Comparison of ENCODE assay signal across 8 cellular contexts in genomic region chr14:70642313-70643235, GRCh38. TPM values are rescaled to one million over a fixed set of nuclear protein-coding genes. Genes with fewer than 3 reads are reported as not detected.
DNase-seq lines count a peak whose midpoint lies in the region; ATAC-seq and TF ChIP-seq lines count a peak whose summit lies in the region.

No MANE protein-coding gene starts in this region.

- H3K27ac Mint-ChIP-seq in T-helper 2 cell treated with Interferon-gamma antibody and Interleukin-4, amounts not matched to agents 5 μg/mL and 100 μg/mL, for 36 hours: peak overlapping the region; percentile 83
- H3K27ac Mint-ChIP-seq in type B pancreatic cell: peak overlapping the region; percentile 88

- 1% methylated on average over 31 to 35 of the region's 50 CpGs for whole genome bisulfite sequencing in mesodermal cell (ENCODE audit: insufficient coverage in 2 of 2), 2 experiments

- no peak for TF ChIP-seq CTCF in type B pancreatic cell (conservative IDR thresholded peaks at IDR 0.05)

- DNase-seq in NCI-H187 (lab: John Stamatoyannopoulos, UW) (peak; percentile 50 to 54), NCI-H187 treated with DMSO at 0.1 percent for 48 hours (lab: John Stamatoyannopoulos, UW) (no peak), type B pancreatic cell (ENCODE audit: extremely low spot score, unreplicated experiment) (no peak), epidermal melanocyte (ENCODE audit: insufficient read length, low spot score) (no peak)
- DNase-seq in T-helper 2 cell treated with Interferon-gamma antibody and Interleukin-4, amounts not matched to agents 5 μg/mL and 100 μg/mL, for 36 hours (ENCODE audit: low spot score): peak; percentile 29

- H3K9me3 Mint-ChIP-seq in T-helper 2 cell treated with Interferon-gamma antibody and Interleukin-4, amounts not matched to agents 5 μg/mL and 100 μg/mL, for 36 hours: no peaks in the 10 kb centered on the region
- H3K9me3 Mint-ChIP-seq in type B pancreatic cell: no peaks in the 10 kb centered on the region

- peaks cover 59% of the 10 kb centered on the region for H3K4me1 Mint-ChIP-seq in T-helper 2 cell treated with Interferon-gamma antibody and Interleukin-4, amounts not matched to agents 5 μg/mL and 100 μg/mL, for 36 hours (ENCODE audit: low read depth)
- H3K4me1 Mint-ChIP-seq in type B pancreatic cell (ENCODE audit: unreplicated experiment): peaks cover 22% of the 10 kb centered on the region

- H3K27me3 Mint-ChIP-seq in T-helper 2 cell treated with Interferon-gamma antibody and Interleukin-4, amounts not matched to agents 5 μg/mL and 100 μg/mL, for 36 hours (ENCODE audit: low read depth): no peaks in the 10 kb centered on the region
- H3K27me3 Mint-ChIP-seq in type B pancreatic cell: peaks cover 42% of the 10 kb centered on the region

- H3K27ac ChIP-seq in duodenal mucosa (ENCODE audit: low read depth, low read length) (no peak overlapping the region), mesodermal cell (ENCODE audit: low read depth, low read length, severe bottlenecking) (no peak overlapping the region)

- H3K9ac ChIP-seq in duodenal mucosa (ENCODE audit: low read depth in 1 of 2, low read length in 2 of 2): peak overlapping the region; percentile 2 to 37

- H3K36me3 Mint-ChIP-seq in T-helper 2 cell treated with Interferon-gamma antibody and Interleukin-4, amounts not matched to agents 5 μg/mL and 100 μg/mL, for 36 hours (ENCODE audit: low read depth): peaks cover 13% of the 10 kb centered on the region
- no peaks in the 10 kb centered on the region for H3K36me3 Mint-ChIP-seq in type B pancreatic cell

- peaks cover 18 to 26% of the 10 kb centered on the region in 2 donors for H3K27me3 ChIP-seq in duodenal mucosa (ENCODE audit: control insufficient read depth in 1 of 2, insufficient read depth in 2 of 2, low read length in 2 of 2)

- H3K36me3 ChIP-seq in duodenal mucosa (ENCODE audit: control insufficient read depth in 1 of 2, insufficient read depth in 2 of 2, low read length in 2 of 2) (no peaks in the 10 kb centered on the region), mesodermal cell (ENCODE audit: control insufficient read depth, insufficient read depth, low read length) (no peaks in the 10 kb centered on the region)

- ATAC-seq in HG03342 (IDR thresholded peaks at IDR 0.05; ENCODE audit: unreplicated experiment): peak; percentile 34

- peak overlapping the region; percentile 88 for H3K4me3 Mint-ChIP-seq in T-helper 2 cell treated with Interferon-gamma antibody and Interleukin-4, amounts not matched to agents 5 μg/mL and 100 μg/mL, for 36 hours
- H3K4me3 Mint-ChIP-seq in type B pancreatic cell: peak overlapping the region; percentile 92

- H3K4me3 ChIP-seq in duodenal mucosa (ENCODE audit: low read depth in 1 of 2, low read length in 2 of 2): peak overlapping the region; percentile 70
- peak overlapping the region; percentile 64 for H3K4me3 ChIP-seq in mesodermal cell (ENCODE audit: extremely low read depth, insufficient read depth, low read length, poor library complexity, severe bottlenecking)

- H3K9me3 ChIP-seq in duodenal mucosa (ENCODE audit: control insufficient read depth in 1 of 2, low read length in 2 of 2): no peaks in the 10 kb centered on the region
- H3K9me3 ChIP-seq in mesodermal cell (ENCODE audit: control insufficient read depth, low read length): no peaks in the 10 kb centered on the region

- H3K4me1 ChIP-seq in duodenal mucosa (ENCODE audit: control insufficient read depth in 1 of 2, insufficient read depth in 2 of 2, low read length in 2 of 2) (peaks cover 6 to 17% of the 10 kb centered on the region in 2 donors), mesodermal cell (ENCODE audit: control insufficient read depth, insufficient read depth, low read length, poor library complexity, severe bottlenecking) (peaks cover 8% of the 10 kb centered on the region)

RNA-seq across cellular contexts. Expression of gene TTC9, which starts 0.9 kb away (rescaled TPM):
- polyA plus RNA-seq in mesodermal cell (2013, experiment 1 of 2): 4.6 TPM
- polyA plus RNA-seq in mesodermal cell (2013, experiment 2 of 2): 2.9 TPM
- 14.9 and 32.0 TPM in 2 replicates for total RNA-seq in type B pancreatic cell (ENCODE audit: low replicate concordance)

RNA-seq across cellular contexts. Expression of gene MED6, which starts 42.1 kb away (rescaled TPM):
- 37.7 TPM for polyA plus RNA-seq in mesodermal cell (2013, experiment 1 of 2)
- polyA plus RNA-seq in mesodermal cell (2013, experiment 2 of 2): 42.8 TPM
- total RNA-seq in type B pancreatic cell (ENCODE audit: low replicate concordance): 43.4 and 46.5 TPM in 2 replicates

Comparison
In these comparisons a context has a peak if more than half of its experiments do, and no peak if none do; other contexts are left out.
1. DNase-seq: peak in NCI-H187 (2 of 2) and T-helper 2 cell treated with Interferon-gamma antibody and Interleukin-4, amounts not matched to agents 5 μg/mL and 100 μg/mL, for 36 hours (single experiment); none in NCI-H187 treated with DMSO at 0.1 percent for 48 hours (single experiment), type B pancreatic cell (single experiment) and epidermal melanocyte (single experiment).